ENCODE assay signal across 1 cellular context in the genomic region with DNA sequence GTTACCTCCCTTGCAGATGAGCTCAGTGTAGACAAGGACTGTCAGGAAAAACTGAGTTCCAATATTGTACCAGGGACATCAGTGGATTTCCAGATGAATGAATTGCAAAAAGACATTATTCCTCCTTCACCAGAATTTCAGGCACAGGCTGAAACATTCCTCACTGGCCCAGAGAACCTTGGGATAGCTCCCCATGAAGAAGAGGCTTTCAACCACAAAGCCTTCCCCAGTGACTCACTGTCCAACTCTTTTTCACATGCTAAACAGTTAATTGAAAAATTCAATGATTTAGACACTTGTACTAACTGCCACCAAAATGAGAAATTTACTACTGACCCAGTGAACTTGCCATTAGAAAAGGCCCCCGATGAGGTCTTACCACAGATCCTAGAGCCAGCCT.
TF ChIP-seq lines count a peak whose summit lies in the region.

No MANE protein-coding gene starts in this region.

TF ChIP-seq in IMR-90, 13 proteins besides CTCF, POLR2A, EP300 and RAD21:
- TF ChIP-seq CEBPB (IDR thresholded peaks at IDR 0.05; ENCODE audit: low read depth, low read length) (no peak), MXI1 (IDR thresholded peaks at IDR 0.05; ENCODE audit: borderline replicate concordance, low read depth, low read length) (no peak), MAZ (IDR thresholded peaks at IDR 0.05; ENCODE audit: borderline replicate concordance, low read depth, low read length) (no peak), MAFK (IDR thresholded peaks at IDR 0.05; ENCODE audit: low read depth, low read length) (no peak), FOS (IDR thresholded peaks at IDR 0.05; ENCODE audit: low read depth, low read length) (no peak), CHD1 (IDR thresholded peaks at IDR 0.05; ENCODE audit: low read depth, low read length) (no peak), SMC3 (IDR thresholded peaks at IDR 0.05; ENCODE audit: low read depth, low read length) (no peak), RCOR1 (IDR thresholded peaks at IDR 0.05; ENCODE audit: insufficient replicate concordance, low read length) (no peak), RFX5 (IDR thresholded peaks at IDR 0.05; ENCODE audit: low read depth, low read length) (no peak)
- TF ChIP-seq, protein P1, sequence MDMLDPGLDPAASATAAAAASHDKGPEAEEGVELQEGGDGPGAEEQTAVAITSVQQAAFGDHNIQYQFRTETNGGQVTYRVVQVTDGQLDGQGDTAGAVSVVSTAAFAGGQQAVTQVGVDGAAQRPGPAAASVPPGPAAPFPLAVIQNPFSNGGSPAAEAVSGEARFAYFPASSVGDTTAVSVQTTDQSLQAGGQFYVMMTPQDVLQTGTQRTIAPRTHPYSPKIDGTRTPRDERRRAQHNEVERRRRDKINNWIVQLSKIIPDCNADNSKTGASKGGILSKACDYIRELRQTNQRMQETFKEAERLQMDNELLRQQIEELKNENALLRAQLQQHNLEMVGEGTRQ (IDR thresholded peaks at IDR 0.05; ENCODE audit: low read depth, low read length): no peak
- TF ChIP-seq, protein P2, sequence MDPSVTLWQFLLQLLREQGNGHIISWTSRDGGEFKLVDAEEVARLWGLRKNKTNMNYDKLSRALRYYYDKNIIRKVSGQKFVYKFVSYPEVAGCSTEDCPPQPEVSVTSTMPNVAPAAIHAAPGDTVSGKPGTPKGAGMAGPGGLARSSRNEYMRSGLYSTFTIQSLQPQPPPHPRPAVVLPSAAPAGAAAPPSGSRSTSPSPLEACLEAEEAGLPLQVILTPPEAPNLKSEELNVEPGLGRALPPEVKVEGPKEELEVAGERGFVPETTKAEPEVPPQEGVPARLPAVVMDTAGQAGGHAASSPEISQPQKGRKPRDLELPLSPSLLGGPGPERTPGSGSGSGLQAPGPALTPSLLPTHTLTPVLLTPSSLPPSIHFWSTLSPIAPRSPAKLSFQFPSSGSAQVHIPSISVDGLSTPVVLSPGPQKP (IDR thresholded peaks at IDR 0.05; ENCODE audit: borderline replicate concordance, low read depth, low read length): no peak
